In the genomic region with DNA sequence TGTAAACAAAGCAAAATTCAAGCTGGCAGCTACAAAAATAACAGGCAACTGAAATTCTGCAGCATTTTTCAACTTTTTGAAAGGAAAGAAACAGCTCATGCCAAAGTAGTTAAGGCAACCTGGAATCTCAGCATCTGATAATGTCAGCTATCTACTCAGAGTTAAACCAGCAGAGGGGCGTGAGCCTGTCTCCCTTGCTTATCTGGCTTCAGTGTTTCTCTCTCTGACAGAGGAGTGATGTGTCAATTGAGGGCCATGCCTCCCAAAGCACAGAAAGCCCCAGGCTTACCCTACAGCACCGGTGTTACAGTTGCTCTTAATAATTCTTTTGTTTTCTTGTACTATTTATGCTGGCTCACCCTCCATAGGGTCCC, we compare ENCODE assay signal across 3 cellular contexts.
TF ChIP-seq lines count a peak whose summit lies in the region.

No MANE protein-coding gene starts in this region.

TF ChIP-seq in GM23338, 12 proteins besides CTCF, POLR2A, EP300 and RAD21 (continues in another document):
- TF ChIP-seq JUNB (IDR thresholded peaks at IDR 0.05; ENCODE audit: unreplicated experiment) (no peak), NANOG (IDR thresholded peaks at IDR 0.05; ENCODE audit: borderline replicate concordance) (no peak), POLR2AphosphoS5 (IDR thresholded peaks at IDR 0.05; ENCODE audit: low read depth) (no peak), CREB1 (CRISPR knock-in tag; IDR thresholded peaks at IDR 0.05; ENCODE audit: low read depth) (no peak)
- TF ChIP-seq, protein P1, sequence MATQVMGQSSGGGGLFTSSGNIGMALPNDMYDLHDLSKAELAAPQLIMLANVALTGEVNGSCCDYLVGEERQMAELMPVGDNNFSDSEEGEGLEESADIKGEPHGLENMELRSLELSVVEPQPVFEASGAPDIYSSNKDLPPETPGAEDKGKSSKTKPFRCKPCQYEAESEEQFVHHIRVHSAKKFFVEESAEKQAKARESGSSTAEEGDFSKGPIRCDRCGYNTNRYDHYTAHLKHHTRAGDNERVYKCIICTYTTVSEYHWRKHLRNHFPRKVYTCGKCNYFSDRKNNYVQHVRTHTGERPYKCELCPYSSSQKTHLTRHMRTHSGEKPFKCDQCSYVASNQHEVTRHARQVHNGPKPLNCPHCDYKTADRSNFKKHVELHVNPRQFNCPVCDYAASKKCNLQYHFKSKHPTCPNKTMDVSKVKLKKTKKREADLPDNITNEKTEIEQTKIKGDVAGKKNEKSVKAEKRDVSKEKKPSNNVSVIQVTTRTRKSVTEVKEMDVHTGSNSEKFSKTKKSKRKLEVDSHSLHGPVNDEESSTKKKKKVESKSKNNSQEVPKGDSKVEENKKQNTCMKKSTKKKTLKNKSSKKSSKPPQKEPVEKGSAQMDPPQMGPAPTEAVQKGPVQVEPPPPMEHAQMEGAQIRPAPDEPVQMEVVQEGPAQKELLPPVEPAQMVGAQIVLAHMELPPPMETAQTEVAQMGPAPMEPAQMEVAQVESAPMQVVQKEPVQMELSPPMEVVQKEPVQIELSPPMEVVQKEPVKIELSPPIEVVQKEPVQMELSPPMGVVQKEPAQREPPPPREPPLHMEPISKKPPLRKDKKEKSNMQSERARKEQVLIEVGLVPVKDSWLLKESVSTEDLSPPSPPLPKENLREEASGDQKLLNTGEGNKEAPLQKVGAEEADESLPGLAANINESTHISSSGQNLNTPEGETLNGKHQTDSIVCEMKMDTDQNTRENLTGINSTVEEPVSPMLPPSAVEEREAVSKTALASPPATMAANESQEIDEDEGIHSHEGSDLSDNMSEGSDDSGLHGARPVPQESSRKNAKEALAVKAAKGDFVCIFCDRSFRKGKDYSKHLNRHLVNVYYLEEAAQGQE (IDR thresholded peaks at IDR 0.05; ENCODE audit: unreplicated experiment): no peak
- TF ChIP-seq, protein P2, sequence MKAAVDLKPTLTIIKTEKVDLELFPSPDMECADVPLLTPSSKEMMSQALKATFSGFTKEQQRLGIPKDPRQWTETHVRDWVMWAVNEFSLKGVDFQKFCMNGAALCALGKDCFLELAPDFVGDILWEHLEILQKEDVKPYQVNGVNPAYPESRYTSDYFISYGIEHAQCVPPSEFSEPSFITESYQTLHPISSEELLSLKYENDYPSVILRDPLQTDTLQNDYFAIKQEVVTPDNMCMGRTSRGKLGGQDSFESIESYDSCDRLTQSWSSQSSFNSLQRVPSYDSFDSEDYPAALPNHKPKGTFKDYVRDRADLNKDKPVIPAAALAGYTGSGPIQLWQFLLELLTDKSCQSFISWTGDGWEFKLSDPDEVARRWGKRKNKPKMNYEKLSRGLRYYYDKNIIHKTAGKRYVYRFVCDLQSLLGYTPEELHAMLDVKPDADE (IDR thresholded peaks at IDR 0.05): no peak

TF ChIP-seq in SK-N-SH, 30 proteins besides CTCF, POLR2A, EP300 and RAD21:
- TF ChIP-seq, protein P3, sequence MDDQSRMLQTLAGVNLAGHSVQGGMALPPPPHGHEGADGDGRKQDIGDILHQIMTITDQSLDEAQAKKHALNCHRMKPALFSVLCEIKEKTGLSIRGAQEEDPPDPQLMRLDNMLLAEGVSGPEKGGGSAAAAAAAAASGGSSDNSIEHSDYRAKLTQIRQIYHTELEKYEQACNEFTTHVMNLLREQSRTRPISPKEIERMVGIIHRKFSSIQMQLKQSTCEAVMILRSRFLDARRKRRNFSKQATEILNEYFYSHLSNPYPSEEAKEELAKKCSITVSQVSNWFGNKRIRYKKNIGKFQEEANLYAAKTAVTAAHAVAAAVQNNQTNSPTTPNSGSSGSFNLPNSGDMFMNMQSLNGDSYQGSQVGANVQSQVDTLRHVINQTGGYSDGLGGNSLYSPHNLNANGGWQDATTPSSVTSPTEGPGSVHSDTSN (IDR thresholded peaks at IDR 0.05): 0 out of 2 replicates have a peak, but pooled peaks have one; percentile 7
- TF ChIP-seq TCF12 (IDR thresholded peaks at IDR 0.05): 0 out of 2 replicates have a peak, but pooled peaks have one; percentile 12
- TF ChIP-seq, protein P4, sequence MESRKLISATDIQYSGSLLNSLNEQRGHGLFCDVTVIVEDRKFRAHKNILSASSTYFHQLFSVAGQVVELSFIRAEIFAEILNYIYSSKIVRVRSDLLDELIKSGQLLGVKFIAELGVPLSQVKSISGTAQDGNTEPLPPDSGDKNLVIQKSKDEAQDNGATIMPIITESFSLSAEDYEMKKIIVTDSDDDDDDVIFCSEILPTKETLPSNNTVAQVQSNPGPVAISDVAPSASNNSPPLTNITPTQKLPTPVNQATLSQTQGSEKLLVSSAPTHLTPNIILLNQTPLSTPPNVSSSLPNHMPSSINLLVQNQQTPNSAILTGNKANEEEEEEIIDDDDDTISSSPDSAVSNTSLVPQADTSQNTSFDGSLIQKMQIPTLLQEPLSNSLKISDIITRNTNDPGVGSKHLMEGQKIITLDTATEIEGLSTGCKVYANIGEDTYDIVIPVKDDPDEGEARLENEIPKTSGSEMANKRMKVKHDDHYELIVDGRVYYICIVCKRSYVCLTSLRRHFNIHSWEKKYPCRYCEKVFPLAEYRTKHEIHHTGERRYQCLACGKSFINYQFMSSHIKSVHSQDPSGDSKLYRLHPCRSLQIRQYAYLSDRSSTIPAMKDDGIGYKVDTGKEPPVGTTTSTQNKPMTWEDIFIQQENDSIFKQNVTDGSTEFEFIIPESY (IDR thresholded peaks at IDR 0.05; ENCODE audit: borderline replicate concordance, low read depth): no peak

TF ChIP-seq in H1, 55 proteins besides CTCF, POLR2A, EP300 and RAD21:
- TF ChIP-seq HDAC6 (IDR thresholded peaks at IDR 0.05; ENCODE audit: low read depth, low read length): no peak
- TF ChIP-seq TEAD4 (IDR thresholded peaks at IDR 0.05; ENCODE audit: low read depth, low read length): no peak
- no peak for TF ChIP-seq TAF7 (optimal IDR thresholded peaks at IDR 0.05; ENCODE audit: borderline replicate concordance, low read depth, low read length)
TF ChIP-seq in H1: peak in this region for 0.
